In the genomic region with DNA sequence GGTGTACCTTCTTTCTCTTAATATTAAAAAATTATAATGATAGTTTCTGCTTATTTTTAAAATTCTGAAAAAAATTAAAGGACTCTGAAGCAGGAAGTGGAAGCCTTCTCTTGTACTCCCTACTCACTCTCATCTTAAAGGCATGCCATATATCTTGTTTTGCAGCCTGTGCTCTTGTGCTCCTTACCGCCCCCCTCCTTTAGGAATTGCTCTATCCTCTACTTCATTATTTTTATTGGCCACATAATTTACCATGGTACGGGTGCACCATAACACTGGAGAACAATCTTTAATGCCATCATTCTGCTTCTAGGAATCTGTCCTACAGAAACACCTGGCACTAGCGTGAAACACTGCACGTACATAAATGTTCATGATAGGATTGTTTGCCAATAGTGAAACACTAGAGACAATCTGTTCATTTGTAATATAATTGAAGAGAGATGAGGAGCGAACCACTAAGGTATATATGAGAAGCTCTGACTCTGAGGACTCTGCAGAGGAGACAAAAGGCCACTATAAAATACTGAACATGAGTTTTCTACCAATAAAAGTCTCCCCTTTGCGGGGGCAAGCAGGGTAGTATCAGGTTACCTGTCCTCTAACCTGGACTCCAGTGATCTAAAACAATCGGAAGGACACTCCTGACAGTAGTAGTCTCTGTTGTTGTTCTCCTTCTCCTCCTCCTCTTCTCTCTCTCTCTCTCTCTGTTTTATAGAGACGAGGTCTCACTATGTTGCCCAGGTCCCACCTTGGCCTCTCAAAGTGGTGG, we compare ENCODE assay signal across 1 cellular context.
TF ChIP-seq lines count a peak whose summit lies in the region.

No MANE protein-coding gene starts in this region.

TF ChIP-seq in HepG2, 621 proteins besides CTCF, POLR2A, EP300 and RAD21 (continues in another document):
- no peak for TF ChIP-seq ZBTB38 (CRISPR knock-in tag; IDR thresholded peaks at IDR 0.05)
- TF ChIP-seq, protein P1, sequence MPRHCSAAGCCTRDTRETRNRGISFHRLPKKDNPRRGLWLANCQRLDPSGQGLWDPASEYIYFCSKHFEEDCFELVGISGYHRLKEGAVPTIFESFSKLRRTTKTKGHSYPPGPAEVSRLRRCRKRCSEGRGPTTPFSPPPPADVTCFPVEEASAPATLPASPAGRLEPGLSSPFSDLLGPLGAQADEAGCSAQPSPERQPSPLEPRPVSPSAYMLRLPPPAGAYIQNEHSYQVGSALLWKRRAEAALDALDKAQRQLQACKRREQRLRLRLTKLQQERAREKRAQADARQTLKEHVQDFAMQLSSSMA (CRISPR knock-in tag; IDR thresholded peaks at IDR 0.05): no peak
- TF ChIP-seq, protein P2, sequence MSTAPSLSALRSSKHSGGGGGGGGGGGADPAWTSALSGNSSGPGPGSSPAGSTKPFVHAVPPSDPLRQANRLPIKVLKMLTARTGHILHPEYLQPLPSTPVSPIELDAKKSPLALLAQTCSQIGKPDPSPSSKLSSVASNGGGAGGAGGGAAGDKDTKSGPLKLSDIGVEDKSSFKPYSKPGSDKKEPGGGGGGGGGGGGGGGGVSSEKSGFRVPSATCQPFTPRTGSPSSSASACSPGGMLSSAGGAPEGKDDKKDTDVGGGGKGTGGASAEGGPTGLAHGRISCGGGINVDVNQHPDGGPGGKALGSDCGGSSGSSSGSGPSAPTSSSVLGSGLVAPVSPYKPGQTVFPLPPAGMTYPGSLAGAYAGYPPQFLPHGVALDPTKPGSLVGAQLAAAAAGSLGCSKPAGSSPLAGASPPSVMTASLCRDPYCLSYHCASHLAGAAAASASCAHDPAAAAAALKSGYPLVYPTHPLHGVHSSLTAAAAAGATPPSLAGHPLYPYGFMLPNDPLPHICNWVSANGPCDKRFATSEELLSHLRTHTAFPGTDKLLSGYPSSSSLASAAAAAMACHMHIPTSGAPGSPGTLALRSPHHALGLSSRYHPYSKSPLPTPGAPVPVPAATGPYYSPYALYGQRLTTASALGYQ (CRISPR knock-in tag; IDR thresholded peaks at IDR 0.05): no peak
- TF ChIP-seq ZBTB42 (CRISPR knock-in tag; IDR thresholded peaks at IDR 0.05): no peak
- no peak for TF ChIP-seq EEA1 (CRISPR knock-in tag; IDR thresholded peaks at IDR 0.05; ENCODE audit: borderline replicate concordance)
- TF ChIP-seq ZMYM2 (CRISPR knock-in tag; IDR thresholded peaks at IDR 0.05): 0 out of 2 replicates have a peak, but pooled peaks have one; percentile 29
- 0 out of 2 replicates have a peak, but pooled peaks have one; percentile 29 for TF ChIP-seq ZNF670 (CRISPR knock-in tag; IDR thresholded peaks at IDR 0.05; ENCODE audit: borderline replicate concordance)
- no peak for TF ChIP-seq ZNF160 (CRISPR knock-in tag; IDR thresholded peaks at IDR 0.05)
- 0 out of 2 replicates have a peak, but pooled peaks have one; percentile 42 for TF ChIP-seq ZNF446 (CRISPR knock-in tag; IDR thresholded peaks at IDR 0.05)
- TF ChIP-seq, protein P3, sequence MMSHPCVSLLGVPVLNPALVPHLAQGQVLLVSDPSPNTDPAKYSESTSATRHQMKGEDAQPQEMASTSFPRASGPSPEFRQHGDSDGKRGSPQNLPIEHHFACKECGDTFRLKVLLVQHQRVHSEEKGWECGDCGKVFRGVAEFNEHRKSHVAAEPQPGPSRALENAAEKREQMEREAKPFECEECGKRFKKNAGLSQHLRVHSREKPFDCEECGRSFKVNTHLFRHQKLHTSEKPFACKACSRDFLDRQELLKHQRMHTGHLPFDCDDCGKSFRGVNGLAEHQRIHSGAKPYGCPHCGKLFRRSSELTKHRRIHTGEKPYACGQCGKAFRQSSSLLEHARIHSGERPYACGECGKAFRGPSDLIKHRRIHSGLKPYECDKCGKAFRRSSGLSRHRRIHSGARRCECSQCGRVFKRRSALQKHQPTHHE (CRISPR knock-in tag; IDR thresholded peaks at IDR 0.05; ENCODE audit: borderline replicate concordance): no peak
- no peak for TF ChIP-seq ZNF713 (CRISPR knock-in tag; IDR thresholded peaks at IDR 0.05)
- no peak for TF ChIP-seq ZNF841 (CRISPR knock-in tag; IDR thresholded peaks at IDR 0.05; ENCODE audit: borderline replicate concordance)
- TF ChIP-seq, protein P4, sequence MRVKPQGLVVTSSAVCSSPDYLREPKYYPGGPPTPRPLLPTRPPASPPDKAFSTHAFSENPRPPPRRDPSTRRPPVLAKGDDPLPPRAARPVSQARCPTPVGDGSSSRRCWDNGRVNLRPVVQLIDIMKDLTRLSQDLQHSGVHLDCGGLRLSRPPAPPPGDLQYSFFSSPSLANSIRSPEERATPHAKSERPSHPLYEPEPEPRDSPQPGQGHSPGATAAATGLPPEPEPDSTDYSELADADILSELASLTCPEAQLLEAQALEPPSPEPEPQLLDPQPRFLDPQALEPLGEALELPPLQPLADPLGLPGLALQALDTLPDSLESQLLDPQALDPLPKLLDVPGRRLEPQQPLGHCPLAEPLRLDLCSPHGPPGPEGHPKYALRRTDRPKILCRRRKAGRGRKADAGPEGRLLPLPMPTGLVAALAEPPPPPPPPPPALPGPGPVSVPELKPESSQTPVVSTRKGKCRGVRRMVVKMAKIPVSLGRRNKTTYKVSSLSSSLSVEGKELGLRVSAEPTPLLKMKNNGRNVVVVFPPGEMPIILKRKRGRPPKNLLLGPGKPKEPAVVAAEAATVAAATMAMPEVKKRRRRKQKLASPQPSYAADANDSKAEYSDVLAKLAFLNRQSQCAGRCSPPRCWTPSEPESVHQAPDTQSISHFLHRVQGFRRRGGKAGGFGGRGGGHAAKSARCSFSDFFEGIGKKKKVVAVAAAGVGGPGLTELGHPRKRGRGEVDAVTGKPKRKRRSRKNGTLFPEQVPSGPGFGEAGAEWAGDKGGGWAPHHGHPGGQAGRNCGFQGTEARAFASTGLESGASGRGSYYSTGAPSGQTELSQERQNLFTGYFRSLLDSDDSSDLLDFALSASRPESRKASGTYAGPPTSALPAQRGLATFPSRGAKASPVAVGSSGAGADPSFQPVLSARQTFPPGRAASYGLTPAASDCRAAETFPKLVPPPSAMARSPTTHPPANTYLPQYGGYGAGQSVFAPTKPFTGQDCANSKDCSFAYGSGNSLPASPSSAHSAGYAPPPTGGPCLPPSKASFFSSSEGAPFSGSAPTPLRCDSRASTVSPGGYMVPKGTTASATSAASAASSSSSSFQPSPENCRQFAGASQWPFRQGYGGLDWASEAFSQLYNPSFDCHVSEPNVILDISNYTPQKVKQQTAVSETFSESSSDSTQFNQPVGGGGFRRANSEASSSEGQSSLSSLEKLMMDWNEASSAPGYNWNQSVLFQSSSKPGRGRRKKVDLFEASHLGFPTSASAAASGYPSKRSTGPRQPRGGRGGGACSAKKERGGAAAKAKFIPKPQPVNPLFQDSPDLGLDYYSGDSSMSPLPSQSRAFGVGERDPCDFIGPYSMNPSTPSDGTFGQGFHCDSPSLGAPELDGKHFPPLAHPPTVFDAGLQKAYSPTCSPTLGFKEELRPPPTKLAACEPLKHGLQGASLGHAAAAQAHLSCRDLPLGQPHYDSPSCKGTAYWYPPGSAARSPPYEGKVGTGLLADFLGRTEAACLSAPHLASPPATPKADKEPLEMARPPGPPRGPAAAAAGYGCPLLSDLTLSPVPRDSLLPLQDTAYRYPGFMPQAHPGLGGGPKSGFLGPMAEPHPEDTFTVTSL (CRISPR knock-in tag; IDR thresholded peaks at IDR 0.05; ENCODE audit: borderline replicate concordance): 0 out of 2 replicates have a peak, but pooled peaks have one; percentile 22
- 0 out of 2 replicates have a peak, but pooled peaks have one; percentile 11 for TF ChIP-seq ZNF850 (CRISPR knock-in tag; conservative IDR thresholded peaks at IDR 0.05)
- TF ChIP-seq, protein P5, sequence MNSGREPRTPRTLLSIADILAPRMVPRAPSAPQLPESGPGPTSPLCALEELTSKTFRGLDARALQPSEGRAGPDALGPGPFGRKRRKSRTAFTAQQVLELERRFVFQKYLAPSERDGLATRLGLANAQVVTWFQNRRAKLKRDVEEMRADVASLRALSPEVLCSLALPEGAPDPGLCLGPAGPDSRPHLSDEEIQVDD (CRISPR knock-in tag; IDR thresholded peaks at IDR 0.05; ENCODE audit: borderline replicate concordance): no peak
- TF ChIP-seq, protein P6, sequence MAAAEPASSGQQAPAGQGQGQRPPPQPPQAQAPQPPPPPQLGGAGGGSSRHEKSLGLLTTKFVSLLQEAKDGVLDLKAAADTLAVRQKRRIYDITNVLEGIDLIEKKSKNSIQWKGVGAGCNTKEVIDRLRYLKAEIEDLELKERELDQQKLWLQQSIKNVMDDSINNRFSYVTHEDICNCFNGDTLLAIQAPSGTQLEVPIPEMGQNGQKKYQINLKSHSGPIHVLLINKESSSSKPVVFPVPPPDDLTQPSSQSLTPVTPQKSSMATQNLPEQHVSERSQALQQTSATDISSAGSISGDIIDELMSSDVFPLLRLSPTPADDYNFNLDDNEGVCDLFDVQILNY (CRISPR knock-in tag; conservative IDR thresholded peaks at IDR 0.05): no peak
- TF ChIP-seq ZSCAN29 (CRISPR knock-in tag; conservative IDR thresholded peaks at IDR 0.05): no peak
- TF ChIP-seq, protein P7, sequence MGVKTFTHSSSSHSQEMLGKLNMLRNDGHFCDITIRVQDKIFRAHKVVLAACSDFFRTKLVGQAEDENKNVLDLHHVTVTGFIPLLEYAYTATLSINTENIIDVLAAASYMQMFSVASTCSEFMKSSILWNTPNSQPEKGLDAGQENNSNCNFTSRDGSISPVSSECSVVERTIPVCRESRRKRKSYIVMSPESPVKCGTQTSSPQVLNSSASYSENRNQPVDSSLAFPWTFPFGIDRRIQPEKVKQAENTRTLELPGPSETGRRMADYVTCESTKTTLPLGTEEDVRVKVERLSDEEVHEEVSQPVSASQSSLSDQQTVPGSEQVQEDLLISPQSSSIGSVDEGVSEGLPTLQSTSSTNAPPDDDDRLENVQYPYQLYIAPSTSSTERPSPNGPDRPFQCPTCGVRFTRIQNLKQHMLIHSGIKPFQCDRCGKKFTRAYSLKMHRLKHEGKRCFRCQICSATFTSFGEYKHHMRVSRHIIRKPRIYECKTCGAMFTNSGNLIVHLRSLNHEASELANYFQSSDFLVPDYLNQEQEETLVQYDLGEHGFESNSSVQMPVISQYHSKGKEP (CRISPR knock-in tag; IDR thresholded peaks at IDR 0.05): no peak
- TF ChIP-seq WIZ (CRISPR knock-in tag; IDR thresholded peaks at IDR 0.05): no peak
- TF ChIP-seq, protein P8, sequence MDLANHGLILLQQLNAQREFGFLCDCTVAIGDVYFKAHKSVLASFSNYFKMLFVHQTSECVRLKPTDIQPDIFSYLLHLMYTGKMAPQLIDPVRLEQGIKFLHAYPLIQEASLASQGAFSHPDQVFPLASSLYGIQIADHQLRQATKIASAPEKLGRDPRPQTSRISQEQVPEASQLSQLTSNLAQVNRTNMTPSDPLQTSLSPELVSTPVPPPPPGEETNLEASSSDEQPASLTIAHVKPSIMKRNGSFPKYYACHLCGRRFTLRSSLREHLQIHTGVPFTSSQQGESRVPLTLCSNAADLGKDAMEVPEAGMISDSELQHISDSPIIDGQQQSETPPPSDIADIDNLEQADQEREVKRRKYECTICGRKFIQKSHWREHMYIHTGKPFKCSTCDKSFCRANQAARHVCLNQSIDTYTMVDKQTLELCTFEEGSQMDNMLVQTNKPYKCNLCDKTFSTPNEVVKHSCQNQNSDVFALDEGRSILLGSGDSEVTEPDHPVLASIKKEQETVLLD (CRISPR knock-in tag; IDR thresholded peaks at IDR 0.05; ENCODE audit: low read depth): no peak
- no peak for TF ChIP-seq ZFP82 (CRISPR knock-in tag; IDR thresholded peaks at IDR 0.05; ENCODE audit: borderline replicate concordance)
- no peak for TF ChIP-seq ZNF207 (IDR thresholded peaks at IDR 0.05; ENCODE audit: borderline replicate concordance)
- TF ChIP-seq TEAD2 (CRISPR knock-in tag; IDR thresholded peaks at IDR 0.05): no peak
- TF ChIP-seq TRIM24 (CRISPR knock-in tag; IDR thresholded peaks at IDR 0.05): peak; percentile 46; the same call in 1 of the 2 replicates
- TF ChIP-seq, protein P9, sequence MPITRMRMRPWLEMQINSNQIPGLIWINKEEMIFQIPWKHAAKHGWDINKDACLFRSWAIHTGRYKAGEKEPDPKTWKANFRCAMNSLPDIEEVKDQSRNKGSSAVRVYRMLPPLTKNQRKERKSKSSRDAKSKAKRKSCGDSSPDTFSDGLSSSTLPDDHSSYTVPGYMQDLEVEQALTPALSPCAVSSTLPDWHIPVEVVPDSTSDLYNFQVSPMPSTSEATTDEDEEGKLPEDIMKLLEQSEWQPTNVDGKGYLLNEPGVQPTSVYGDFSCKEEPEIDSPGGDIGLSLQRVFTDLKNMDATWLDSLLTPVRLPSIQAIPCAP (CRISPR knock-in tag; IDR thresholded peaks at IDR 0.05; ENCODE audit: low read depth): no peak
- TF ChIP-seq, protein P10, sequence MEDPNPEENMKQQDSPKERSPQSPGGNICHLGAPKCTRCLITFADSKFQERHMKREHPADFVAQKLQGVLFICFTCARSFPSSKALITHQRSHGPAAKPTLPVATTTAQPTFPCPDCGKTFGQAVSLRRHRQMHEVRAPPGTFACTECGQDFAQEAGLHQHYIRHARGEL (CRISPR knock-in tag; IDR thresholded peaks at IDR 0.05): no peak
- TF ChIP-seq ZBTB8A (CRISPR knock-in tag; IDR thresholded peaks at IDR 0.05; ENCODE audit: borderline replicate concordance, low read depth): no peak
- no peak for TF ChIP-seq AKAP8 (CRISPR knock-in tag; IDR thresholded peaks at IDR 0.05)
- TF ChIP-seq ZNF556 (CRISPR knock-in tag; IDR thresholded peaks at IDR 0.05; ENCODE audit: borderline replicate concordance): no peak
- TF ChIP-seq ZNF570 (CRISPR knock-in tag; IDR thresholded peaks at IDR 0.05; ENCODE audit: borderline replicate concordance): no peak
- TF ChIP-seq KDM6A (CRISPR knock-in tag; IDR thresholded peaks at IDR 0.05; ENCODE audit: low read depth): no peak
- TF ChIP-seq, protein P11, sequence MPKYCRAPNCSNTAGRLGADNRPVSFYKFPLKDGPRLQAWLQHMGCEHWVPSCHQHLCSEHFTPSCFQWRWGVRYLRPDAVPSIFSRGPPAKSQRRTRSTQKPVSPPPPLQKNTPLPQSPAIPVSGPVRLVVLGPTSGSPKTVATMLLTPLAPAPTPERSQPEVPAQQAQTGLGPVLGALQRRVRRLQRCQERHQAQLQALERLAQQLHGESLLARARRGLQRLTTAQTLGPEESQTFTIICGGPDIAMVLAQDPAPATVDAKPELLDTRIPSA (CRISPR knock-in tag; IDR thresholded peaks at IDR 0.05; ENCODE audit: borderline replicate concordance): no peak
- 0 out of 2 replicates have a peak, but pooled peaks have one; percentile 25 for TF ChIP-seq NFYC (CRISPR knock-in tag; IDR thresholded peaks at IDR 0.05)
- no peak for TF ChIP-seq ZNF816 (CRISPR knock-in tag; IDR thresholded peaks at IDR 0.05; ENCODE audit: borderline replicate concordance)
- TF ChIP-seq, protein P12, sequence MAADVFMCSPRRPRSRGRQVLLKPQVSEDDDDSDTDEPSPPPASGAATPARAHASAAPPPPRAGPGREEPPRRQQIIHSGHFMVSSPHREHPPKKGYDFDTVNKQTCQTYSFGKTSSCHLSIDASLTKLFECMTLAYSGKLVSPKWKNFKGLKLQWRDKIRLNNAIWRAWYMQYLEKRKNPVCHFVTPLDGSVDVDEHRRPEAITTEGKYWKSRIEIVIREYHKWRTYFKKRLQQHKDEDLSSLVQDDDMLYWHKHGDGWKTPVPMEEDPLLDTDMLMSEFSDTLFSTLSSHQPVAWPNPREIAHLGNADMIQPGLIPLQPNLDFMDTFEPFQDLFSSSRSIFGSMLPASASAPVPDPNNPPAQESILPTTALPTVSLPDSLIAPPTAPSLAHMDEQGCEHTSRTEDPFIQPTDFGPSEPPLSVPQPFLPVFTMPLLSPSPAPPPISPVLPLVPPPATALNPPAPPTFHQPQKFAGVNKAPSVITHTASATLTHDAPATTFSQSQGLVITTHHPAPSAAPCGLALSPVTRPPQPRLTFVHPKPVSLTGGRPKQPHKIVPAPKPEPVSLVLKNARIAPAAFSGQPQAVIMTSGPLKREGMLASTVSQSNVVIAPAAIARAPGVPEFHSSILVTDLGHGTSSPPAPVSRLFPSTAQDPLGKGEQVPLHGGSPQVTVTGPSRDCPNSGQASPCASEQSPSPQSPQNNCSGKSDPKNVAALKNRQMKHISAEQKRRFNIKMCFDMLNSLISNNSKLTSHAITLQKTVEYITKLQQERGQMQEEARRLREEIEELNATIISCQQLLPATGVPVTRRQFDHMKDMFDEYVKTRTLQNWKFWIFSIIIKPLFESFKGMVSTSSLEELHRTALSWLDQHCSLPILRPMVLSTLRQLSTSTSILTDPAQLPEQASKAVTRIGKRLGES (CRISPR knock-in tag; IDR thresholded peaks at IDR 0.05; ENCODE audit: borderline replicate concordance): no peak
- no peak for TF ChIP-seq ZNF382 (CRISPR knock-in tag; IDR thresholded peaks at IDR 0.05; ENCODE audit: borderline replicate concordance)
